ENCODE assay signal across 8 cellular contexts in the genomic region with DNA sequence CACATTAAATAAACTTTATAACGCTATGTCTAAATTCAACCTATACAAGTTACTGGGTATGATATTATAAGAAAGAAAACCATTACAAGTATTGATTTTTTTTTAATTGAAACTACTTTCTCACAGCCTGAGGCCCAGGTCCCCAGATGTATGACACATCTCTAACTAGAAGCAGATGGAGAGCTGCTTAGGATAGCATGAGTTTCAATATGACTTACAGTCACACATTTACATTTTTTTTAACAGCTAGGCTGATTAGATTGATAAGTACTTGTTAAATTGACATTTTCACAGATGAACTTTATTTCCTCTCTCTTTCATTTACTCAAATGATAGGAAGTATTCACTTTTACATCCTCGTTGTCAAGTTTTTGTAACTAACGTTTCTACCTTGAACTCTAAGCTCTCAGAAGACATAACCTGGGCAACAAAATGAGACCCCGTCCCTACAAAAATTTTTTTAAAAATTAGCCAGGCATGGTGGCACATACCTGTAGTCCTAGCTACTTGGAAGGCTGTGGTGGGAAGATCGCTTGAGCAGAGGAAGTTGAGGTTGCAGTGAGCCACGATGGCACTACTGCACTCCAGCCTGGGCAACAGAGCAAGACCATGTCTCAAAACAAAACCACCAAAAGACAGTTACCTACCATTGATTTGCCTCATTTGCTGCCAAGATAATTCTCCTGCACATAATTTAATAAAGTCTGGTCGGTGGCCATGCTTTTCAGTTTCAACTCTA. TPM values are rescaled to one million over a fixed set of nuclear protein-coding genes. Genes with fewer than 3 reads are reported as not detected.
A peak's percentile ranks its signal among the peaks of the same experiment; 100 is the strongest.
DNase-seq lines count a peak whose midpoint lies in the region; ATAC-seq and TF ChIP-seq lines count a peak whose summit lies in the region.

No MANE protein-coding gene starts in this region.

- H2AFZ ChIP-seq in HCT116 (ENCODE audit: low read depth, low read length, poor library complexity, severe bottlenecking) (no peak overlapping the region), mesenchymal stem cell (ENCODE audit: low read depth, low read length) (no peak overlapping the region), osteoblast (ENCODE audit: low read length) (no peak overlapping the region)

- no peak overlapping the region for H3K23ac ChIP-seq in mesenchymal stem cell (ENCODE audit: low read length in 2 of 2)

- H3K4ac ChIP-seq in mesenchymal stem cell (ENCODE audit: low read depth in 1 of 2, low read length in 2 of 2): no peak overlapping the region

- H3K18ac ChIP-seq in mesenchymal stem cell (ENCODE audit: low read depth in 1 of 2, low read length in 2 of 2): no peak overlapping the region

- RAD21 ChIA-PET in HCT116 (lab: Charles Lee; ENCODE audit: low non-redundant PET in 1 of 2, low total read pairs in 2 of 2, uncharacterized antibody in 2 of 2, unreplicated experiment in 2 of 2): interaction anchor here in 1 of 2 experiments (0.6 kb wide), 1 partner anchor 35 kb away, joined by 3 read pairs; no protein-coding TSS in a partner anchor

- H3K4me1 ChIP-seq in HCT116 (ENCODE audit: control insufficient read depth in 1 of 2, insufficient read depth in 2 of 2, low read length in 2 of 2) (peaks cover 94 to 100% of the 10 kb centered on the region in 2 experiments), mesenchymal stem cell (ENCODE audit: control insufficient read depth, insufficient read depth, low read depth, low read length) (peaks cover 10% of the 10 kb centered on the region), osteoblast (ENCODE audit: insufficient read depth, low read length) (peaks cover 26% of the 10 kb centered on the region)

- H3K27ac ChIP-seq in HCT116 (ENCODE audit: low read depth, low read length) (peak overlapping the region; percentile 99), mesenchymal stem cell (ENCODE audit: low read length, poor library complexity, severe bottlenecking) (no peak overlapping the region), osteoblast (ENCODE audit: low read depth, low read length) (no peak overlapping the region)

- no peaks in the 10 kb centered on the region for H3K36me3 ChIP-seq in HCT116 (ENCODE audit: control insufficient read depth in 1 of 2, insufficient read depth in 2 of 2, low read length in 2 of 2)
- no peaks in the 10 kb centered on the region for H3K36me3 ChIP-seq in mesenchymal stem cell (ENCODE audit: control insufficient read depth in 1 of 2, insufficient read depth in 2 of 2, low read depth in 1 of 2, low read length in 2 of 2)
- H3K36me3 ChIP-seq in osteoblast (ENCODE audit: insufficient read depth, low read length): no peaks in the 10 kb centered on the region

- no peaks in the 10 kb centered on the region for H3K9me2 ChIP-seq in HCT116 (ENCODE audit: insufficient read depth)

- no peak overlapping the region for H3K14ac ChIP-seq in mesenchymal stem cell (ENCODE audit: low read length in 2 of 2)

- ATAC-seq in GM18867 (IDR thresholded peaks at IDR 0.05; ENCODE audit: unreplicated experiment) (peak; percentile 93), HCT116 (no peak)

- H3K79me1 ChIP-seq in mesenchymal stem cell (replicated peaks; ENCODE audit: low read length, poor library complexity, severe bottlenecking): peaks cover 30% of the 10 kb centered on the region

- H3K4me3 ChIP-seq in HCT116 (replicated peaks in 1 of 2; ENCODE audit: low read depth in 1 of 2, low read length in 2 of 2) (no peak overlapping the region), mesenchymal stem cell (ENCODE audit: insufficient read depth in 1 of 2, low read depth in 1 of 2, low read length in 2 of 2) (no peak overlapping the region), osteoblast (ENCODE audit: insufficient read depth, low read length) (no peak overlapping the region)

- TF ChIP-seq CTCF in HCT116 (IDR thresholded peaks at IDR 0.05 in 2 of 3, conservative IDR thresholded peaks at IDR 0.05 in 1 of 3; ENCODE audit: borderline replicate concordance in 1 of 3, insufficient read depth in 1 of 3, low read depth in 2 of 3, low read length in 2 of 3) (no peak), osteoblast (IDR thresholded peaks at IDR 0.05; ENCODE audit: extremely low read depth, low read depth, low read length) (no peak)

- DNase-seq in HCT116 (ENCODE audit: low read depth, low spot score): no peak
- peak; percentile 53 for DNase-seq in MV-4-11 (lab: John Stamatoyannopoulos, UW)
- no peak for DNase-seq in mesenchymal stem cell
- no peak for DNase-seq in occipital lobe (lab: John Stamatoyannopoulos, UW)
- no peak for DNase-seq in osteoblast (ENCODE audit: insufficient read length, low spot score, missing footprints)
- no peak for DNase-seq in SHP77 treated with DMSO at 0.1 percent for 48 hours (lab: John Stamatoyannopoulos, UW)
- DNase-seq in medulla oblongata (ENCODE audit: extremely low spot score): no peak

- intact Hi-C loops in HCT116 (cut with micrococcal nuclease): no loop called here

- H3K27me3 ChIP-seq in HCT116 (ENCODE audit: insufficient read depth, low read length): no peaks in the 10 kb centered on the region
- no peaks in the 10 kb centered on the region for H3K27me3 ChIP-seq in mesenchymal stem cell (ENCODE audit: control insufficient read depth in 1 of 2, insufficient read depth in 1 of 2, low read length in 2 of 2)
- no peaks in the 10 kb centered on the region for H3K27me3 ChIP-seq in osteoblast (ENCODE audit: insufficient read depth, low read length)

- no peak overlapping the region for H2BK12ac ChIP-seq in mesenchymal stem cell (ENCODE audit: low read length in 2 of 2)

- H4K91ac ChIP-seq in mesenchymal stem cell (ENCODE audit: low read length): no peak overlapping the region

- BruUV-seq in HCT116 (replicated peaks; lab: Mats Ljungman, UMichigan): no TSS peak

- no peak overlapping the region for H2BK120ac ChIP-seq in mesenchymal stem cell (ENCODE audit: low read depth, low read length)

- H3K4me2 ChIP-seq in HCT116 (ENCODE audit: low read length) (peak overlapping the region; percentile 44), mesenchymal stem cell (ENCODE audit: low read length, poor library complexity, severe bottlenecking) (no peak overlapping the region), osteoblast (ENCODE audit: insufficient read depth, low read length) (no peak overlapping the region)

- TF ChIP-seq RAD21 in HCT116 (IDR thresholded peaks at IDR 0.05; ENCODE audit: low read depth): no peak

- CTCF ChIA-PET in HCT116 (lab: Charles Lee): interaction anchor here (1.3 kb wide), 1 partner anchor 142 kb away, joined by 5 read pairs; no protein-coding TSS in a partner anchor

- H3K79me2 ChIP-seq in HCT116 (ENCODE audit: insufficient read depth, low read length) (peaks cover 99% of the 10 kb centered on the region), osteoblast (ENCODE audit: insufficient read depth, low read length) (peaks cover 66% of the 10 kb centered on the region)

- peak overlapping the region; percentile 21 for H3K9ac ChIP-seq in HCT116 (ENCODE audit: low read length)
- peak overlapping the region; percentile 35 for H3K9ac ChIP-seq in mesenchymal stem cell (ENCODE audit: low read length)

- H2BK15ac ChIP-seq in mesenchymal stem cell (ENCODE audit: low read depth, poor library complexity, severe bottlenecking): no peak overlapping the region

- H4K20me1 ChIP-seq in HCT116 (ENCODE audit: insufficient read depth) (no peaks in the 10 kb centered on the region), osteoblast (ENCODE audit: insufficient read depth, low read length) (peaks cover 19% of the 10 kb centered on the region)

- no peak overlapping the region for H2BK5ac ChIP-seq in mesenchymal stem cell (ENCODE audit: low read depth, low read length, poor library complexity, severe bottlenecking)

- no peak for TF ChIP-seq POLR2A in HCT116 (IDR thresholded peaks at IDR 0.05; ENCODE audit: borderline replicate concordance, extremely low read depth, insufficient read depth, insufficient read length)

- 90% methylated on average over 6 of the region's 7 CpGs for WGBS in mesenchymal stem cell

- no peaks in the 10 kb centered on the region for H3K9me3 ChIP-seq in HCT116 (ENCODE audit: control insufficient read depth in 1 of 2, insufficient read depth in 1 of 2, low read depth in 1 of 2, low read length in 2 of 2)
- H3K9me3 ChIP-seq in mesenchymal stem cell (ENCODE audit: control insufficient read depth, low read length): no peaks in the 10 kb centered on the region
- no peaks in the 10 kb centered on the region for H3K9me3 ChIP-seq in osteoblast (ENCODE audit: low read depth, low read length)

- H4K8ac ChIP-seq in mesenchymal stem cell (ENCODE audit: low read length): no peak overlapping the region

- POLR2A ChIA-PET in HCT116 (lab: Charles Lee): interaction anchor here (0.6 to 2.2 kb wide), 3 partner anchors 14 to 642 kb away, joined by 3 to 17 read pairs (median 3); no protein-coding TSS in a partner anchor

- H2AK5ac ChIP-seq in mesenchymal stem cell (ENCODE audit: low read length, severe bottlenecking): no peak overlapping the region

TF ChIP-seq in HCT116, 20 proteins besides CTCF, POLR2A, EP300 and RAD21:
- TF ChIP-seq TCF7L2 (IDR thresholded peaks at IDR 0.05; ENCODE audit: borderline replicate concordance, extremely low read depth, insufficient read depth, insufficient read length) (no peak), EZH2phosphoT487 (IDR thresholded peaks at IDR 0.05; ENCODE audit: borderline replicate concordance) (no peak), CEBPB (IDR thresholded peaks at IDR 0.05; ENCODE audit: low read depth) (no peak), FOSL1 (IDR thresholded peaks at IDR 0.05; ENCODE audit: low read depth) (no peak)
- TF ChIP-seq, protein P1, sequence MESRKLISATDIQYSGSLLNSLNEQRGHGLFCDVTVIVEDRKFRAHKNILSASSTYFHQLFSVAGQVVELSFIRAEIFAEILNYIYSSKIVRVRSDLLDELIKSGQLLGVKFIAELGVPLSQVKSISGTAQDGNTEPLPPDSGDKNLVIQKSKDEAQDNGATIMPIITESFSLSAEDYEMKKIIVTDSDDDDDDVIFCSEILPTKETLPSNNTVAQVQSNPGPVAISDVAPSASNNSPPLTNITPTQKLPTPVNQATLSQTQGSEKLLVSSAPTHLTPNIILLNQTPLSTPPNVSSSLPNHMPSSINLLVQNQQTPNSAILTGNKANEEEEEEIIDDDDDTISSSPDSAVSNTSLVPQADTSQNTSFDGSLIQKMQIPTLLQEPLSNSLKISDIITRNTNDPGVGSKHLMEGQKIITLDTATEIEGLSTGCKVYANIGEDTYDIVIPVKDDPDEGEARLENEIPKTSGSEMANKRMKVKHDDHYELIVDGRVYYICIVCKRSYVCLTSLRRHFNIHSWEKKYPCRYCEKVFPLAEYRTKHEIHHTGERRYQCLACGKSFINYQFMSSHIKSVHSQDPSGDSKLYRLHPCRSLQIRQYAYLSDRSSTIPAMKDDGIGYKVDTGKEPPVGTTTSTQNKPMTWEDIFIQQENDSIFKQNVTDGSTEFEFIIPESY (IDR thresholded peaks at IDR 0.05; ENCODE audit: extremely low read depth, insufficient replicate concordance, low read length): no peak

RNA-seq across cellular contexts. Expression of a gene that starts 52.4 kb away (rescaled TPM):
- 118 TPM for total RNA-seq in HCT116 (2021; ENCODE audit: unreplicated experiment)
- polyA plus RNA-seq in HCT116 (2012): 62.6 and 81.7 TPM in 2 replicates
- polyA plus RNA-seq in mesenchymal stem cell (2013, experiment 1 of 2): 18.3 TPM
- 18.5 TPM for polyA plus RNA-seq in mesenchymal stem cell (2013, experiment 2 of 2)
- total RNA-seq in occipital lobe: 38.1 TPM
- 18.1 and 20.9 TPM in 2 replicates for total RNA-seq in osteoblast
